In the genomic region with DNA sequence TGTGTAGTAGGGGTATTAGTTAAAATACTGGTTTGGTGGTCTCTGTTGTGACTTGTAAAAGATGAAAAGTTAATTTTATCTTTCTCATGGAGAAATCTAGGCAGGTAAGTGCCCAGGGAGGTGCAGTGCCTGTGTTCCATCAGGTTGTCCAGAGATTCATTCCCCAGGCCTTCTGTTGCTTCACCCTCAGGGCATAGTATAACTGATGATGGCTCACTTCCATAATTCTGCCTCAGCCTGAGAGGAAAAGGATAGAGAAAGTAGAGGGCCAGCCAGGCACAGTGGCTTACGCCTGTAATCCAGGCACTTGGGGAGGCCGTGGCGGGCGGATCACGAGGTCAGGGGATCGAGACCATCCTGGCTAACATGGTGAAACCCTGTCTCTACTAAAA, we compare ENCODE assay signal across 27 cellular contexts.
A peak's percentile ranks its signal among the peaks of the same experiment; 100 is the strongest.
DNase-seq lines count a peak whose midpoint lies in the region; TF ChIP-seq lines count a peak whose summit lies in the region.
"Had no signal": no experiment of that assay in that cellular context is flagged by ENCODE, and none has a peak within 500 bp of the region (broad histone marks: within the 10 kb centered on the region; RNA-seq: fewer than 3 reads in every experiment).

No MANE protein-coding gene starts in this region.

- no TSS peak for BruUV-seq in mammary epithelial cell (replicated peaks; lab: Mats Ljungman, UMichigan)

- H3K4me2 ChIP-seq in osteoblast (ENCODE audit: insufficient read depth, low read length) (peak overlapping the region; percentile 77), mammary epithelial cell (ENCODE audit: insufficient read depth, low read depth, low read length) (no peak overlapping the region)
- H3K4me2 ChIP-seq: A549; BLaER1 treated with 17β-estradiol and CSF1 and Interleukin-3, amounts not matched to agents 10 nM and 100 nM had no signal

- in situ Hi-C loops in brain microvascular endothelial cell (cut with HindIII; ENCODE audit: low pct_ligation_motif_present, low sequenced_read_pairs) (no loop called here), mammary epithelial cell (cut with MboI; ENCODE audit: low sequenced_read_pairs in 2 of 2) (no loop called here)

- intact Hi-C loops in mammary epithelial cell (cut with micrococcal nuclease): no loop called here
- intact Hi-C loops in ovary (cut with DNase I): no loop called here

- H3K27me3 ChIP-seq in brain microvascular endothelial cell (replicated peaks) (no peaks in the 10 kb centered on the region), osteoblast (ENCODE audit: insufficient read depth, low read length) (no peaks in the 10 kb centered on the region), mammary epithelial cell (ENCODE audit: insufficient read depth, low read length) (no peaks in the 10 kb centered on the region), ovary (no peaks in the 10 kb centered on the region)
- H3K27me3 ChIP-seq: BLaER1 treated with 17β-estradiol and CSF1 and Interleukin-3, amounts not matched to agents 10 nM and 100 nM; body of pancreas; vagina had no signal

- H3K79me2 ChIP-seq in osteoblast (ENCODE audit: insufficient read depth, low read length) (peaks cover 45% of the 10 kb centered on the region), mammary epithelial cell (ENCODE audit: insufficient read depth, low read length) (no peaks in the 10 kb centered on the region)
- H3K79me2 ChIP-seq: parathyroid adenoma had no signal

- H3K36me3 ChIP-seq in brain microvascular endothelial cell (replicated peaks): no peaks in the 10 kb centered on the region
- peaks cover 6% of the 10 kb centered on the region for H3K36me3 ChIP-seq in osteoblast (ENCODE audit: insufficient read depth, low read length)
- no peaks in the 10 kb centered on the region for H3K36me3 ChIP-seq in mammary epithelial cell (ENCODE audit: insufficient read depth, low read length)
- H3K36me3 ChIP-seq in ovary: no peaks in the 10 kb centered on the region
- H3K36me3 ChIP-seq: BLaER1 treated with 17β-estradiol and CSF1 and Interleukin-3, amounts not matched to agents 10 nM and 100 nM; thoracic aorta; vagina had no signal

- TF ChIP-seq EP300 in ovary (IDR thresholded peaks at IDR 0.05): no peak

- H3K4me3 ChIP-seq in brain microvascular endothelial cell (ENCODE audit: low read depth, low read length) (no peak overlapping the region), osteoblast (ENCODE audit: insufficient read depth, low read length) (peak overlapping the region; percentile 38), mammary epithelial cell (replicated peaks in 1 of 3; ENCODE audit: insufficient read depth in 1 of 3, low read depth in 2 of 3, low read length in 3 of 3) (no peak overlapping the region), ovary (no peak overlapping the region)
- H3K4me3 ChIP-seq: A549; BLaER1 treated with 17β-estradiol and CSF1 and Interleukin-3, amounts not matched to agents 10 nM and 100 nM; body of pancreas; thoracic aorta; vagina had no signal

- dilution Hi-C loops in mammary epithelial cell (cut with HindIII; ENCODE audit: low sequenced_read_pairs): no loop called here

- DNase-seq in Daoy (ENCODE audit: low read depth) (peak; percentile 3), M059J (ENCODE audit: low read depth) (peak; percentile 53), brain microvascular endothelial cell (no peak), osteoblast (ENCODE audit: insufficient read length, low spot score, missing footprints) (no peak), mammary epithelial cell (no peak), NAMALWA (ENCODE audit: low spot score) (no peak), ovary (no peak)
- DNase-seq in stimulated activated CD4-positive, alpha-beta T cell treated with anti-CD3 and anti-CD28 coated beads, Interleukin-1b, Interleukin-23, amount 100 ng/mL, for 48 hours: no peak
- DNase-seq: activated CD4-positive, alpha-beta T cell treated with anti-CD3 and anti-CD28 coated beads, Interleukin-2, amount 50 U/mL, for 4 hours; activated naive CD4-positive, alpha-beta T cell; body of pancreas; cerebellar nuclear complex; hypothalamus; immature natural killer cell; left colon; NCI-H1092; NCI-H1694; retina; RPMI8226; small intestine; stimulated activated CD4-positive, alpha-beta T cell treated with anti-CD3 and anti-CD28 coated beads, Interleukin-2, amount 100 ng/mL, for 24 hours; stimulated activated naive CD8-positive, alpha-beta T cell treated with anti-CD3 and anti-CD28 coated beads, Interleukin-15, Interleukin-2, amounts not matched to agents 100 U/mL and 50 U/mL, for 24 hours had no signal

- no peak for TF ChIP-seq POLR2A in ovary (IDR thresholded peaks at IDR 0.05)

- H4K20me1 ChIP-seq in osteoblast (ENCODE audit: insufficient read depth, low read length) (no peaks in the 10 kb centered on the region), mammary epithelial cell (ENCODE audit: insufficient read depth, low read length) (no peaks in the 10 kb centered on the region)
- H4K20me1 ChIP-seq: BLaER1 treated with 17β-estradiol and CSF1 and Interleukin-3, amounts not matched to agents 10 nM and 100 nM had no signal

- H3K4me1 ChIP-seq in osteoblast (ENCODE audit: insufficient read depth, low read length): peaks cover 49% of the 10 kb centered on the region
- H3K4me1 ChIP-seq in mammary epithelial cell (ENCODE audit: insufficient read depth, low read length): no peaks in the 10 kb centered on the region
- no peaks in the 10 kb centered on the region for H3K4me1 ChIP-seq in ovary (ENCODE audit: insufficient read depth)
- H3K4me1 ChIP-seq: BLaER1 treated with 17β-estradiol and CSF1 and Interleukin-3, amounts not matched to agents 10 nM and 100 nM; body of pancreas; vagina had no signal

- TF ChIP-seq CTCF in brain microvascular endothelial cell (IDR thresholded peaks at IDR 0.05; ENCODE audit: low read depth, low read length, missing control alignments): no peak
- TF ChIP-seq CTCF in osteoblast (IDR thresholded peaks at IDR 0.05; ENCODE audit: extremely low read depth, low read depth, low read length): no peak
- TF ChIP-seq CTCF in mammary epithelial cell (conservative IDR thresholded peaks at IDR 0.05 in 1 of 2, IDR thresholded peaks at IDR 0.05 in 1 of 2; ENCODE audit: extremely low read depth in 1 of 2, insufficient read depth in 1 of 2, low read depth in 1 of 2, low read length in 2 of 2): no peak
- TF ChIP-seq CTCF in ovary (IDR thresholded peaks at IDR 0.05): no peak

- WGBS in mammary epithelial cell (ENCODE audit: low coverage, missing lambda C conversion rate): 88% methylated on average over 5 of the region's 6 CpGs
- WGBS in ovary, 3 donors: 93 to 98% (median 95%) methylated on average over 6 of the region's 6 CpGs

- H2AFZ ChIP-seq in osteoblast (ENCODE audit: low read length) (no peak overlapping the region), mammary epithelial cell (ENCODE audit: low read depth, low read length) (no peak overlapping the region)
- H2AFZ ChIP-seq: parathyroid adenoma had no signal

- H3K9me3 ChIP-seq in osteoblast (ENCODE audit: low read depth, low read length) (no peaks in the 10 kb centered on the region), mammary epithelial cell (replicated peaks; ENCODE audit: insufficient read depth, low read length) (no peaks in the 10 kb centered on the region), ovary (no peaks in the 10 kb centered on the region)
- H3K9me3 ChIP-seq: body of pancreas, thoracic aorta had no signal

- H3K9ac ChIP-seq in mammary epithelial cell (ENCODE audit: insufficient read depth, low read length): no peak overlapping the region
- H3K9ac ChIP-seq: BLaER1 treated with 17β-estradiol and CSF1 and Interleukin-3, amounts not matched to agents 10 nM and 100 nM; parathyroid adenoma had no signal

- H3K27ac ChIP-seq in brain microvascular endothelial cell (peak overlapping the region; percentile 73), osteoblast (ENCODE audit: low read depth, low read length) (peak overlapping the region; percentile 95), mammary epithelial cell (ENCODE audit: insufficient read depth, low read depth, low read length) (no peak overlapping the region), ovary (no peak overlapping the region)
- H3K27ac ChIP-seq: A549; BLaER1 treated with 17β-estradiol and CSF1 and Interleukin-3, amounts not matched to agents 10 nM and 100 nM; body of pancreas; parathyroid adenoma; thoracic aorta; vagina had no signal

- CTCF ChIA-PET in mammary epithelial cell (lab: Charles Lee; ENCODE audit: low non-redundant PET): no interaction called here

Comparison
In these comparisons a context has a peak if more than half of its experiments do, and no peak if none do; other contexts are left out.
1. DNase-seq: peak in Daoy (single experiment) and M059J (single experiment); none in brain microvascular endothelial cell (single experiment), osteoblast (single experiment), stimulated activated CD4-positive, alpha-beta T cell treated with anti-CD3 and anti-CD28 coated beads, Interleukin-1b, Interleukin-23, amount 100 ng/mL, for 48 hours (single experiment), mammary epithelial cell (single experiment), NAMALWA (single experiment) and ovary (0 of 5).
2. H3K27ac ChIP-seq: peak in brain microvascular endothelial cell (single experiment) and osteoblast (single experiment); none in mammary epithelial cell (single experiment) and ovary (0 of 2).